ENCODE assay signal across 2 cellular contexts in the genomic region with DNA sequence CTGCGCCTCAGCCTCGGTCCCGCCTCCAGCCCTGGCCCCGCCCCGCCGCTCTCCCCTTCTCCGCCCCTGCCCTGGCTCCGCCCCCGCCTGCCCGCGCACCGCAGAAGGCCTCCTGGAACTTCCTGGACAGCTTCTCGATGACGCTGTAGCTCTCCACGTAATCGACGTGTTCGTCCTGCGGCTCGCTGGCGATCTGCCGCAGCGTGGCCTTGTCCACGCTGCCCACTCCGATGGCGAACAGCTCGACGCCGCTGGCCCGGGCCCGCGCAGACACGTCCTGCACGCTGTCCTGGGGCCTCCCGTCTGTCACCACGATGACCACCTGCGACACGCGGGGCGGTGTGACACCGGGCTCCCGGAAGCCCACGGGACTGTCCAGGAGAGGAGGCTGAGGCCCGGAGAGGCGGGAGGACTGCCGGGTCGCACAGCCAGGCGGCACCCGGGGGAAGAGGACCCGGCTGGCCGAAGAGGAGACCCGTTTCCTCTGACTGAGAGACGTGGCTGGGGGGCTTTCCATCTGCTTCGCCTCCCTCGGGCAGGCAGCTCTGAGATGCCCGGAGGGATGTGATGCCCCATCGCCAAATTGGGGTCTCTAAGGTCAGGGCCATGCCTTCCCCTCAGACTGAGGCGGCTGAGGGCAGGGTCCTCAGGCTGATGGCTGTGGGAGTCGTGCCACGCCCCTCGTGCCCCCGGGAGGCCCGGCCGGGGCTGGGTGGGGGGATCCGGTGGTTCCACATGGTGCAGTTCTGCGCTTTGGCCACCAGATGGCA.
TF ChIP-seq lines count a peak whose summit lies in the region.

No MANE protein-coding gene starts in this region.

TF ChIP-seq in A549, 52 proteins besides CTCF, POLR2A, EP300 and RAD21 (continued from another document):
- TF ChIP-seq, protein P1, sequence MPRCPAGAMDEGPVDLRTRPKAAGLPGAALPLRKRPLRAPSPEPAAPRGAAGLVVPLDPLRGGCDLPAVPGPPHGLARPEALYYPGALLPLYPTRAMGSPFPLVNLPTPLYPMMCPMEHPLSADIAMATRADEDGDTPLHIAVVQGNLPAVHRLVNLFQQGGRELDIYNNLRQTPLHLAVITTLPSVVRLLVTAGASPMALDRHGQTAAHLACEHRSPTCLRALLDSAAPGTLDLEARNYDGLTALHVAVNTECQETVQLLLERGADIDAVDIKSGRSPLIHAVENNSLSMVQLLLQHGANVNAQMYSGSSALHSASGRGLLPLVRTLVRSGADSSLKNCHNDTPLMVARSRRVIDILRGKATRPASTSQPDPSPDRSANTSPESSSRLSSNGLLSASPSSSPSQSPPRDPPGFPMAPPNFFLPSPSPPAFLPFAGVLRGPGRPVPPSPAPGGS (IDR thresholded peaks at IDR 0.05), result 0 out of 3 replicates have a peak, but pooled peaks have one; percentile 20
- TF ChIP-seq CEBPB (IDR thresholded peaks at IDR 0.05) (no peak), HOXB13 (CRISPR knock-in tag; IDR thresholded peaks at IDR 0.05; ENCODE audit: low read depth) (peak; percentile 43; the same call in 1 of the 2 replicates), TP53 (CRISPR knock-in tag; IDR thresholded peaks at IDR 0.05) (no peak), MYC (IDR thresholded peaks at IDR 0.05; ENCODE audit: borderline replicate concordance, low read length) (peak; percentile 41; the same call in 1 of the 2 replicates), NFE2L2 (conservative IDR thresholded peaks at IDR 0.05; ENCODE audit: low read length) (no peak), ZSCAN20 (CRISPR knock-in tag; IDR thresholded peaks at IDR 0.05) (no peak), MAZ (IDR thresholded peaks at IDR 0.05; ENCODE audit: borderline replicate concordance, low read depth, low read length) (no peak), NR3C1 (IDR thresholded peaks at IDR 0.05) (no peak), RNF2 (IDR thresholded peaks at IDR 0.05; ENCODE audit: borderline replicate concordance, low read depth) (peak; percentile 81; the same call in 1 of the 2 replicates), SREBF2 (IDR thresholded peaks at IDR 0.05) (no peak), HOXB5 (CRISPR knock-in tag; IDR thresholded peaks at IDR 0.05) (peak; percentile 70), CBX2 (IDR thresholded peaks at IDR 0.05; ENCODE audit: borderline replicate concordance, low read depth) (no peak), ESRRA (IDR thresholded peaks at IDR 0.05; ENCODE audit: borderline replicate concordance, low read length) (no peak), PHF8 (IDR thresholded peaks at IDR 0.05; ENCODE audit: borderline replicate concordance, low read depth) (peak; percentile 88; the same call in 1 of the 2 replicates), EHF (CRISPR knock-in tag; IDR thresholded peaks at IDR 0.05) (0 out of 2 replicates have a peak, but pooled peaks have one; percentile 68)
- TF ChIP-seq, protein P2, sequence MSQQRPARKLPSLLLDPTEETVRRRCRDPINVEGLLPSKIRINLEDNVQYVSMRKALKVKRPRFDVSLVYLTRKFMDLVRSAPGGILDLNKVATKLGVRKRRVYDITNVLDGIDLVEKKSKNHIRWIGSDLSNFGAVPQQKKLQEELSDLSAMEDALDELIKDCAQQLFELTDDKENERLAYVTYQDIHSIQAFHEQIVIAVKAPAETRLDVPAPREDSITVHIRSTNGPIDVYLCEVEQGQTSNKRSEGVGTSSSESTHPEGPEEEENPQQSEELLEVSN (IDR thresholded peaks at IDR 0.05; ENCODE audit: borderline replicate concordance, low read depth), result peak; percentile 93
- TF ChIP-seq, protein P3, sequence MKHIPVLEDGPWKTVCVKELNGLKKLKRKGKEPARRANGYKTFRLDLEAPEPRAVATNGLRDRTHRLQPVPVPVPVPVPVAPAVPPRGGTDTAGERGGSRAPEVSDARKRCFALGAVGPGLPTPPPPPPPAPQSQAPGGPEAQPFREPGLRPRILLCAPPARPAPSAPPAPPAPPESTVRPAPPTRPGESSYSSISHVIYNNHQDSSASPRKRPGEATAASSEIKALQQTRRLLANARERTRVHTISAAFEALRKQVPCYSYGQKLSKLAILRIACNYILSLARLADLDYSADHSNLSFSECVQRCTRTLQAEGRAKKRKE (CRISPR knock-in tag; IDR thresholded peaks at IDR 0.05; ENCODE audit: low read depth), result peak; percentile 78; the same call in 1 of the 2 replicates
- TF ChIP-seq, protein P4, sequence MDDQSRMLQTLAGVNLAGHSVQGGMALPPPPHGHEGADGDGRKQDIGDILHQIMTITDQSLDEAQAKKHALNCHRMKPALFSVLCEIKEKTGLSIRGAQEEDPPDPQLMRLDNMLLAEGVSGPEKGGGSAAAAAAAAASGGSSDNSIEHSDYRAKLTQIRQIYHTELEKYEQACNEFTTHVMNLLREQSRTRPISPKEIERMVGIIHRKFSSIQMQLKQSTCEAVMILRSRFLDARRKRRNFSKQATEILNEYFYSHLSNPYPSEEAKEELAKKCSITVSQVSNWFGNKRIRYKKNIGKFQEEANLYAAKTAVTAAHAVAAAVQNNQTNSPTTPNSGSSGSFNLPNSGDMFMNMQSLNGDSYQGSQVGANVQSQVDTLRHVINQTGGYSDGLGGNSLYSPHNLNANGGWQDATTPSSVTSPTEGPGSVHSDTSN (IDR thresholded peaks at IDR 0.05), result no peak
TF ChIP-seq in A549: peak in this region for 12.

TF ChIP-seq in liver, 16 proteins besides CTCF, POLR2A, EP300 and RAD21 (continued from another document):
- TF ChIP-seq EGR1 (IDR thresholded peaks at IDR 0.05; ENCODE audit: low read depth in 2 of 2) (peak in 1 of 2 donors; percentile 39), NR2F2 (IDR thresholded peaks at IDR 0.05) (no peak)
